27 cellular contexts compared by ENCODE assay signal in genomic region chr3:114775395-114775794, GRCh38.
DNase-seq lines count a peak whose midpoint lies in the region; ATAC-seq and TF ChIP-seq lines count a peak whose summit lies in the region.
"Had no signal": no experiment of that assay in that cellular context is flagged by ENCODE, and none has a peak within 500 bp of the region (broad histone marks: within the 10 kb centered on the region; RNA-seq: fewer than 3 reads in every experiment).

No MANE protein-coding gene starts in this region.

- peak; percentile 31 for DNase-seq in GM23248
- peak; percentile 50 for DNase-seq in M059J (ENCODE audit: low read depth)
- peak; percentile 22 to 58 for DNase-seq in fibroblast of lung (ENCODE audit: low read depth in 2 of 2)
- DNase-seq in stimulated activated naive B cell treated with anti-CD40 and anti-IgM and Interleukin-4, amounts not matched to agents 10 μg/mL and 1 μg/mL and 100 μg/mL, for 72 hours = no peak
- no peak for DNase-seq in kidney tubule cell (ENCODE audit: low spot score)
- DNase-seq: activated CD4-positive, alpha-beta T cell treated with anti-CD3 and anti-CD28 coated beads, Interleukin-2, amount 50 U/mL, for 4 hours; activated CD8-positive, alpha-beta memory T cell treated with anti-CD3 and anti-CD28 coated beads, Interleukin-2, amount 50 U/mL, for 48 hours; activated naive CD8-positive, alpha-beta T cell treated with anti-CD3 and anti-CD28 coated beads, Interleukin-2, amount 50 U/mL, for 24 hours; AML-193; gastrocnemius medialis; GOT3; islet precursor cell; MG63; mucosa of descending colon; NCI-H748 treated with DMSO at 0.1 percent for 48 hours; posterior cingulate gyrus; stimulated activated CD4-positive, alpha-beta T cell treated with anti-CD3 and anti-CD28 coated beads, Interleukin-1b, Interleukin-23, amount 100 ng/mL, for 48 hours; T1000; testis had no signal

- TF ChIP-seq CTCF in fibroblast of lung (conservative IDR thresholded peaks at IDR 0.05 in 1 of 2, IDR thresholded peaks at IDR 0.05 in 1 of 2; ENCODE audit: low read depth in 1 of 2, low read length in 2 of 2) = no peak

- peaks cover 6% of the 10 kb centered on the region; the same call in 1 of the 2 replicates for H3F3A ChIP-seq in GM23248 (ENCODE audit: insufficient read depth)

- no peak overlapping the region for H3K4me2 ChIP-seq in GM23248 (ENCODE audit: unreplicated experiment)
- H3K4me2 ChIP-seq in fibroblast of lung (ENCODE audit: extremely low read depth, insufficient read depth, low read length) = no peak overlapping the region

- H3K4me1 Mint-ChIP-seq in stimulated activated naive B cell treated with anti-CD40 and anti-IgM and Interleukin-4, amounts not matched to agents 10 μg/mL and 1 μg/mL and 100 μg/mL, for 72 hours = peaks cover 0 to 10% of the 10 kb centered on the region in 2 donors
- H3K4me1 Mint-ChIP-seq: activated naive CD8-positive, alpha-beta T cell treated with anti-CD3 and anti-CD28 coated beads, Interleukin-2, amount 50 U/mL, for 24 hours; neural crest cell; stimulated activated effector memory CD8-positive, alpha-beta T cell treated with anti-CD3 and anti-CD28 coated beads, Interleukin-12 subunit alpha, Interleukin-12 subunit beta, amount 100 ng/mL, for 72 hours; WTC11 had no signal

- H3K36me3 ChIP-seq in GM23248 (ENCODE audit: low read depth) (no peaks in the 10 kb centered on the region; the same call in 1 of the 2 replicates), fibroblast of lung (ENCODE audit: control insufficient read depth, insufficient read depth, low read length) (no peaks in the 10 kb centered on the region)
- H3K36me3 ChIP-seq: cardiac muscle cell, gastrocnemius medialis, MG63 had no signal

- H3K9me3 ChIP-seq in GM23248 (ENCODE audit: low read depth) (peaks cover 4% of the 10 kb centered on the region), fibroblast of lung (ENCODE audit: control insufficient read depth, insufficient read depth, low read depth, low read length) (no peaks in the 10 kb centered on the region)
- H3K9me3 ChIP-seq: gastrocnemius medialis, testis had no signal

- no peak overlapping the region for H2AFZ ChIP-seq in GM23248
- no peak overlapping the region for H2AFZ ChIP-seq in fibroblast of lung (ENCODE audit: low read length)

- in situ Hi-C loops in GM23248 (cut with MboI) = no loop called here

- H3K27me3 Mint-ChIP-seq in stimulated activated naive B cell treated with anti-CD40 and anti-IgM and Interleukin-4, amounts not matched to agents 10 μg/mL and 1 μg/mL and 100 μg/mL, for 72 hours = no peaks in the 10 kb centered on the region
- H3K27me3 Mint-ChIP-seq: activated naive CD8-positive, alpha-beta T cell treated with anti-CD3 and anti-CD28 coated beads, Interleukin-2, amount 50 U/mL, for 24 hours; dendritic cell treated with granulocyte-macrophage colony-stimulating factor and Interleukin-4, amounts not matched to agents 40 ng/mL and 50 ng/mL, for 4 days; IgD-negative memory B cell had no signal

- peaks cover 33 to 41% of the 10 kb centered on the region in 2 donors for H3K36me3 Mint-ChIP-seq in stimulated activated naive B cell treated with anti-CD40 and anti-IgM and Interleukin-4, amounts not matched to agents 10 μg/mL and 1 μg/mL and 100 μg/mL, for 72 hours
- H3K36me3 Mint-ChIP-seq: stimulated activated effector memory CD8-positive, alpha-beta T cell treated with anti-CD3 and anti-CD28 coated beads, Interleukin-12 subunit alpha, Interleukin-12 subunit beta, amount 100 ng/mL, for 72 hours; WTC11 had no signal

- no peaks in the 10 kb centered on the region for H3K9me2 ChIP-seq in GM23248 (ENCODE audit: insufficient read depth)

- H3K27me3 ChIP-seq in GM23248 (replicated peaks; ENCODE audit: insufficient read depth) (no peaks in the 10 kb centered on the region), fibroblast of lung (ENCODE audit: control insufficient read depth, insufficient read depth, low read length) (no peaks in the 10 kb centered on the region)
- H3K27me3 ChIP-seq: cardiac muscle cell, gastrocnemius medialis, MG63, testis had no signal

- no peak overlapping the region for H3K4me3 Mint-ChIP-seq in stimulated activated naive B cell treated with anti-CD40 and anti-IgM and Interleukin-4, amounts not matched to agents 10 μg/mL and 1 μg/mL and 100 μg/mL, for 72 hours
- H3K4me3 Mint-ChIP-seq: activated naive CD8-positive, alpha-beta T cell treated with anti-CD3 and anti-CD28 coated beads, Interleukin-2, amount 50 U/mL, for 24 hours; dendritic cell treated with granulocyte-macrophage colony-stimulating factor and Interleukin-4, amounts not matched to agents 40 ng/mL and 50 ng/mL, for 4 days; IgD-negative memory B cell; neural crest cell; stimulated activated effector memory CD8-positive, alpha-beta T cell treated with anti-CD3 and anti-CD28 coated beads, Interleukin-12 subunit alpha, Interleukin-12 subunit beta, amount 100 ng/mL, for 72 hours; WTC11 had no signal

- no peaks in the 10 kb centered on the region; the same call in 1 of the 2 replicates for H3K4me1 ChIP-seq in GM23248 (ENCODE audit: insufficient read depth)
- no peaks in the 10 kb centered on the region for H3K4me1 ChIP-seq in fibroblast of lung (ENCODE audit: control insufficient read depth, extremely low read depth, insufficient read depth, low read length)
- H3K4me1 ChIP-seq: gastrocnemius medialis, testis had no signal

- 41 to 48% methylated on average over 2 of the region's 2 CpGs for WGBS in GM23248 (ENCODE audit: low coverage in 1 of 2, low lambda C conversion rate in 2 of 2, missing lambda C conversion rate in 2 of 2), 2 experiments

- H3K79me2 ChIP-seq in GM23248 (ENCODE audit: insufficient read depth) (no peaks in the 10 kb centered on the region), fibroblast of lung (ENCODE audit: control insufficient read depth, insufficient read depth, low read length) (no peaks in the 10 kb centered on the region)

- no peak overlapping the region for H3K27ac ChIP-seq in GM23248
- no peak overlapping the region for H3K27ac ChIP-seq in fibroblast of lung (ENCODE audit: insufficient read depth, low read length)
- H3K27ac ChIP-seq: cardiac muscle cell, gastrocnemius medialis, testis had no signal

- H3K9ac ChIP-seq in GM23248 = no peak overlapping the region
- no peak overlapping the region for H3K9ac ChIP-seq in fibroblast of lung (ENCODE audit: insufficient read depth, low read length)

- H3K27ac Mint-ChIP-seq in stimulated activated naive B cell treated with anti-CD40 and anti-IgM and Interleukin-4, amounts not matched to agents 10 μg/mL and 1 μg/mL and 100 μg/mL, for 72 hours = peak overlapping the region; percentile 56
- H3K27ac Mint-ChIP-seq: activated naive CD8-positive, alpha-beta T cell treated with anti-CD3 and anti-CD28 coated beads, Interleukin-2, amount 50 U/mL, for 24 hours; dendritic cell treated with granulocyte-macrophage colony-stimulating factor and Interleukin-4, amounts not matched to agents 40 ng/mL and 50 ng/mL, for 4 days; IgD-negative memory B cell; stimulated activated effector memory CD8-positive, alpha-beta T cell treated with anti-CD3 and anti-CD28 coated beads, Interleukin-12 subunit alpha, Interleukin-12 subunit beta, amount 100 ng/mL, for 72 hours; WTC11 had no signal

- no peak for ATAC-seq in stimulated activated naive B cell treated with anti-CD40 and anti-IgM and Interleukin-4, amounts not matched to agents 10 μg/mL and 1 μg/mL and 100 μg/mL, for 72 hours (replicated peaks)
- ATAC-seq in HG02588 (IDR thresholded peaks at IDR 0.05; ENCODE audit: unreplicated experiment) = no peak
- ATAC-seq in HG03135 (IDR thresholded peaks at IDR 0.05; ENCODE audit: unreplicated experiment) = no peak
- ATAC-seq: activated naive CD8-positive, alpha-beta T cell treated with anti-CD3 and anti-CD28 coated beads, Interleukin-2, amount 50 U/mL, for 24 hours; gastrocnemius medialis; mucosa of descending colon; stimulated activated effector memory CD8-positive, alpha-beta T cell treated with anti-CD3 and anti-CD28 coated beads, Interleukin-12 subunit alpha, Interleukin-12 subunit beta, amount 100 ng/mL, for 72 hours; WTC11 had no signal

- no peaks in the 10 kb centered on the region for H4K20me1 ChIP-seq in GM23248 (ENCODE audit: insufficient read depth)
- H4K20me1 ChIP-seq in fibroblast of lung (ENCODE audit: control insufficient read depth, extremely low read depth, insufficient read depth, low read length) = no peaks in the 10 kb centered on the region

- peaks cover 9 to 17% of the 10 kb centered on the region in 2 donors for H3K9me3 Mint-ChIP-seq in stimulated activated naive B cell treated with anti-CD40 and anti-IgM and Interleukin-4, amounts not matched to agents 10 μg/mL and 1 μg/mL and 100 μg/mL, for 72 hours

- no peak overlapping the region for H3K4me3 ChIP-seq in GM23248
- no peak overlapping the region for H3K4me3 ChIP-seq in fibroblast of lung (replicated peaks in 1 of 4; ENCODE audit: control extremely low read depth in 1 of 4, insufficient read depth in 1 of 4, low read depth in 3 of 4, low read length in 4 of 4)
- H3K4me3 ChIP-seq: cardiac muscle cell, gastrocnemius medialis, MG63, mucosa of descending colon, testis had no signal

Comparison
In these comparisons a context has a peak if more than half of its experiments do, and no peak if none do; other contexts are left out.
1. DNase-seq: peak in GM23248 (single experiment), M059J (single experiment) and fibroblast of lung (2 of 2); none in stimulated activated naive B cell treated with anti-CD40 and anti-IgM and Interleukin-4, amounts not matched to agents 10 μg/mL and 1 μg/mL and 100 μg/mL, for 72 hours (single experiment) and kidney tubule cell (single experiment).